13 cellular contexts compared by ENCODE assay signal in the genomic region with DNA sequence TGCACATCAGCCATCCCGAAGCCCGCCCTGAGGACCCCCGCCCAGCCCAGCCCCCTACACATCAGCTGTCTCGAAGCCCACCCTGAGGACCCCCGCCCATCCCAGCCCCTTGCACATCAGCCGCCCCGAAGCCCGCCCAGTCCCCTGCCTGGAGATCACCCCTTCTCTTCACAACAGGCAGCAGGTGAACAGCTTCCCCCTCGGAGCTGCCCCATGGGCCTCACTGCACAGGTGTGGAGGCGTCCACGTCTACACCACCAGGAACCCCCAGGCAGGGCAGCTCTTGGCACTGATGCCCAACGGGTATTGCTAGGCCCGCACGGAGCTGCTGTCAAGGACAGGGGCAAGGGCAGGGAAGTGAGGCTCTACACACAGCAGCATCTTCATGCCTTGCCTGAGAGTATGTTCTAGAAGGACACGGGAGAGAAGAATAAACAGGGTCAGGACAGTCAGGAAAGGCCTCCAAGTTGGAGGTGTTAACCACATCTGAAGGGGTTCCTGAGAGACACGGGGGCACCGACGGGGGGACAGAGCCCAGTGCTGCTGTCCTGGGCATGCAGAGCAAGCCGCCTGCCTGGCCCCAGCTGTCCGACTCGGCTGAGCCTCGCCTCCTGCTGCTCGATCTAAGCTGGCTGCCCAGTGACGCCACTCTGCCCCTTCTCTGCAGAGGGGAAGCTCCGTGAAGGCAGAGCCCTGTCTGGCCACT.
DNase-seq lines count a peak whose midpoint lies in the region; ATAC-seq, FAIRE-seq and TF ChIP-seq lines count a peak whose summit lies in the region.
"Had no signal": no experiment of that assay in that cellular context is flagged by ENCODE, and none has a peak within 500 bp of the region (broad histone marks: within the 10 kb centered on the region; RNA-seq: fewer than 3 reads in every experiment).

No MANE protein-coding gene starts in this region.

- no peak for TF ChIP-seq EP300 in gastroesophageal sphincter (IDR thresholded peaks at IDR 0.05)

- DNase-seq in CD4-positive, alpha-beta memory T cell, result no peak
- peak; percentile 10 to 43 (median 28) for DNase-seq in Peyer's patch
- DNase-seq in GM12891 (ENCODE audit: insufficient read length, low spot score), result no peak
- DNase-seq in kidney tubule cell (ENCODE audit: low spot score), result no peak
- DNase-seq in activated CD4-positive, CD25-positive, alpha-beta regulatory T cell (lab: John Stamatoyannopoulos, UW), result no peak
- no peak for DNase-seq in NCI-H1694 treated with DMSO at 0.1 percent for 48 hours (lab: John Stamatoyannopoulos, UW)
- DNase-seq: activated gamma-delta T cell; KBM-7; NCI-H2029 treated with DMSO at 0.1 percent for 48 hours; OCI-M1; stimulated activated CD4-positive, alpha-beta T cell treated with anti-CD3 and anti-CD28 coated beads, Interleukin-4, amount 100 ng/mL, for 1 hour had no signal

- peaks cover 0 to 4% (median 0%) of the 10 kb centered on the region in 8 donors for H3K9me3 Mint-ChIP-seq in CD4-positive, alpha-beta memory T cell

- no peak for ATAC-seq in gastroesophageal sphincter

- CTCF ChIA-PET in CD4-positive, alpha-beta memory T cell (lab: Charles Lee; ENCODE audit: partially characterized antibody), result interaction anchor here (0.9 kb wide), 1 partner anchor 8 kb away, joined by 3 read pairs; no protein-coding TSS in a partner anchor

- no peak for FAIRE-seq in GM12891 (lab: Jason Lieb, UNC)

- no peak overlapping the region for H3K4me3 ChIP-seq in CD4-positive, alpha-beta memory T cell (ENCODE audit: low read length in 2 of 2)
- H3K4me3 ChIP-seq in Peyer's patch (no peak overlapping the region), gastroesophageal sphincter (no peak overlapping the region), rectal smooth muscle tissue (ENCODE audit: low read length) (no peak overlapping the region)

- peaks cover 58 to 97% (median 77%) of the 10 kb centered on the region in 4 donors for H3K4me1 Mint-ChIP-seq in CD4-positive, alpha-beta memory T cell

- peak overlapping the region in 6 of 8 donors; percentile 13 to 79 (median 50) for H3K4me3 Mint-ChIP-seq in CD4-positive, alpha-beta memory T cell

- peak overlapping the region; percentile 45 to 99 (median 98) for H3K27ac Mint-ChIP-seq in CD4-positive, alpha-beta memory T cell

- peak overlapping the region; percentile 81 for H3K27ac ChIP-seq in CD4-positive, alpha-beta memory T cell (ENCODE audit: low read depth, low read length)
- H3K27ac ChIP-seq in Peyer's patch (peak overlapping the region in 1 of 4 donors; percentile 81), gastroesophageal sphincter (peak overlapping the region; percentile 6 to 87 (median 82)), rectal smooth muscle tissue (ENCODE audit: low read depth, low read length) (peak overlapping the region; percentile 60)

- no peaks in the 10 kb centered on the region for H3K9me3 ChIP-seq in CD4-positive, alpha-beta memory T cell (ENCODE audit: control insufficient read depth in 1 of 2, low read length in 2 of 2)
- H3K9me3 ChIP-seq in Peyer's patch, result no peaks in the 10 kb centered on the region
- no peaks in the 10 kb centered on the region for H3K9me3 ChIP-seq in gastroesophageal sphincter

- POLR2A ChIA-PET in CD4-positive, alpha-beta memory T cell (lab: Charles Lee; ENCODE audit: partially characterized antibody), result interaction anchor here (1.0 to 6.2 kb wide), 8 partner anchors 12 to 109 kb away, joined by 3 to 109 read pairs (median 4); no protein-coding TSS in a partner anchor

- 40% methylated on average over 2 of the region's 25 CpGs; no CpG with 5 or more reads in 1 of the 2 donors for WGBS in gastroesophageal sphincter (ENCODE audit: low coverage in 1 of 2), 2 donors

- H3K27me3 ChIP-seq in CD4-positive, alpha-beta memory T cell (ENCODE audit: insufficient read depth, low read length), result no peaks in the 10 kb centered on the region
- H3K27me3 ChIP-seq in Peyer's patch (no peaks in the 10 kb centered on the region), gastroesophageal sphincter (no peaks in the 10 kb centered on the region), rectal smooth muscle tissue (ENCODE audit: control insufficient read depth, insufficient read depth, low read length) (no peaks in the 10 kb centered on the region)

- intact Hi-C loops in CD4-positive, alpha-beta memory T cell (cut with micrococcal nuclease), result loop anchor here (10.0 kb wide), 2 partner anchors 361 to 731 kb away; no protein-coding TSS in a partner anchor

- no peaks in the 10 kb centered on the region for H3K36me3 ChIP-seq in CD4-positive, alpha-beta memory T cell (ENCODE audit: insufficient read depth, low read length)
- H3K36me3 ChIP-seq in Peyer's patch, result no peaks in the 10 kb centered on the region
- no peaks in the 10 kb centered on the region for H3K36me3 ChIP-seq in gastroesophageal sphincter
- peaks cover 4% of the 10 kb centered on the region for H3K36me3 ChIP-seq in rectal smooth muscle tissue (ENCODE audit: control insufficient read depth, insufficient read depth, low read length)

- H3K9ac ChIP-seq in rectal smooth muscle tissue (ENCODE audit: low read length), result no peak overlapping the region

- TF ChIP-seq POLR2A in Peyer's patch (IDR thresholded peaks at IDR 0.05), result no peak
- no peak for TF ChIP-seq POLR2A in gastroesophageal sphincter (IDR thresholded peaks at IDR 0.05)
- TF ChIP-seq POLR2A in GM12891 (IDR thresholded peaks at IDR 0.05; ENCODE audit: low read depth, low read length), result no peak

- TF ChIP-seq CTCF in Peyer's patch (IDR thresholded peaks at IDR 0.05) (no peak), gastroesophageal sphincter (IDR thresholded peaks at IDR 0.05) (no peak)

- peaks cover 4 to 15% of the 10 kb centered on the region in 2 donors for H3K36me3 Mint-ChIP-seq in CD4-positive, alpha-beta memory T cell

- H3K4me1 ChIP-seq in CD4-positive, alpha-beta memory T cell (ENCODE audit: insufficient read depth, low read length), result peaks cover 97% of the 10 kb centered on the region
- H3K4me1 ChIP-seq in Peyer's patch, result peaks cover 19 to 68% (median 52%) of the 10 kb centered on the region in 4 donors
- peaks cover 2 to 94% (median 75%) of the 10 kb centered on the region in 3 donors for H3K4me1 ChIP-seq in gastroesophageal sphincter
- H3K4me1 ChIP-seq in rectal smooth muscle tissue (ENCODE audit: control insufficient read depth, insufficient read depth, low read length), result peaks cover 53% of the 10 kb centered on the region

- no peaks in the 10 kb centered on the region for H3K27me3 Mint-ChIP-seq in CD4-positive, alpha-beta memory T cell

TF ChIP-seq in GM12891, 5 proteins besides CTCF, POLR2A, EP300 and RAD21:
- no peak for TF ChIP-seq POLR2AphosphoS5 (IDR thresholded peaks at IDR 0.05; ENCODE audit: low read depth, low read length)

Comparison
In these comparisons a context has a peak if more than half of its experiments do, and no peak if none do; other contexts are left out.
1. DNase-seq: peak in Peyer's patch (3 of 3); none in CD4-positive, alpha-beta memory T cell (0 of 5), GM12891 (single experiment), kidney tubule cell (single experiment), activated CD4-positive, CD25-positive, alpha-beta regulatory T cell (0 of 4) and NCI-H1694 treated with DMSO at 0.1 percent for 48 hours (single experiment).